In genomic region chr7:2639994-2640830, GRCh38 we compare ENCODE assay signal across 10 cellular contexts. TPM values are rescaled to one million over a fixed set of nuclear protein-coding genes. Genes with fewer than 3 reads are reported as not detected.
DNase-seq lines count a peak whose midpoint lies in the region; ATAC-seq and TF ChIP-seq lines count a peak whose summit lies in the region.
"Had no signal": no experiment of that assay in that cellular context is flagged by ENCODE, and none has a peak within 500 bp of the region (broad histone marks: within the 10 kb centered on the region; RNA-seq: fewer than 3 reads in every experiment).

No MANE protein-coding gene starts in this region.

- H3K27me3 ChIP-seq in left ventricle myocardium inferior (ENCODE audit: low read depth) (no peaks in the 10 kb centered on the region), H7 (ENCODE audit: control insufficient read depth, insufficient read depth, low read length) (no peaks in the 10 kb centered on the region)

- H3K27ac ChIP-seq in left ventricle myocardium inferior (replicated peaks), result peak overlapping the region; percentile 81
- H3K27ac ChIP-seq in coronary artery, result peak overlapping the region; percentile 61 to 94

- H3K36me3 Mint-ChIP-seq in activated naive CD4-positive, alpha-beta T cell treated with anti-CD3 and anti-CD28 coated beads for 36 hours (ENCODE audit: low read depth), result no peaks in the 10 kb centered on the region
- H3K36me3 Mint-ChIP-seq: activated naive CD4-positive, alpha-beta T cell treated with anti-CD3 and anti-CD28 coated beads, Interleukin-2, amount 50 U/mL, for 24 hours had no signal

- TF ChIP-seq CTCF in left ventricle myocardium inferior (IDR thresholded peaks at IDR 0.05; ENCODE audit: borderline replicate concordance), result no peak
- TF ChIP-seq CTCF in coronary artery (IDR thresholded peaks at IDR 0.05), result no peak
- no peak for TF ChIP-seq CTCF in mucosa of descending colon (IDR thresholded peaks at IDR 0.05)

- no peak overlapping the region for H3K4me3 ChIP-seq in left ventricle myocardium inferior
- no peak overlapping the region for H3K4me3 ChIP-seq in coronary artery
- no peak overlapping the region for H3K4me3 ChIP-seq in mucosa of descending colon
- no peak overlapping the region for H3K4me3 ChIP-seq in H7 (ENCODE audit: insufficient read depth, low read depth, low read length)

- DNase-seq in left ventricle myocardium inferior (no peak), left cardiac atrium (no peak), coronary artery (ENCODE audit: low spot score) (no peak), mucosa of descending colon (peak in 2 of 3 donors; percentile 36 to 54), NCI-H524 treated with DMSO at 0.1 percent for 48 hours (lab: John Stamatoyannopoulos, UW) (no peak), H7 (no peak), hepatic stellate cell (ENCODE audit: low spot score) (no peak)
- no peak for DNase-seq in activated naive CD4-positive, alpha-beta T cell treated with anti-CD3 and anti-CD28 coated beads for 36 hours
- DNase-seq: activated CD4-positive, CD25-positive, alpha-beta regulatory T cell had no signal

- no peaks in the 10 kb centered on the region for H3K9me3 Mint-ChIP-seq in activated naive CD4-positive, alpha-beta T cell treated with anti-CD3 and anti-CD28 coated beads for 36 hours
- H3K9me3 Mint-ChIP-seq: activated naive CD4-positive, alpha-beta T cell treated with anti-CD3 and anti-CD28 coated beads, Interleukin-2, amount 50 U/mL, for 24 hours had no signal

- ATAC-seq in left cardiac atrium, result no peak
- peak; percentile 33 for ATAC-seq in mucosa of descending colon

- intact Hi-C loops in left ventricle myocardium inferior (cut with micrococcal nuclease), result no loop called here
- intact Hi-C loops in left cardiac atrium (cut with DNase I), result no loop called here
- intact Hi-C loops in mucosa of descending colon (cut with DNase I, micrococcal nuclease), result no loop called here
- intact Hi-C loops in activated naive CD4-positive, alpha-beta T cell treated with anti-CD3 and anti-CD28 coated beads for 36 hours (cut with micrococcal nuclease), result no loop called here

- no peaks in the 10 kb centered on the region for H3K36me3 ChIP-seq in left ventricle myocardium inferior
- no peaks in the 10 kb centered on the region for H3K36me3 ChIP-seq in mucosa of descending colon (ENCODE audit: low read depth)
- H3K36me3 ChIP-seq in H7 (replicated peaks; ENCODE audit: control insufficient read depth, insufficient read depth, low read length), result peaks cover 2% of the 10 kb centered on the region

- CTCF ChIA-PET in activated naive CD4-positive, alpha-beta T cell treated with anti-CD3 and anti-CD28 coated beads for 36 hours (lab: Charles Lee), result no interaction called here

- no peaks in the 10 kb centered on the region for H3K27me3 Mint-ChIP-seq in activated naive CD4-positive, alpha-beta T cell treated with anti-CD3 and anti-CD28 coated beads for 36 hours (ENCODE audit: low read depth)
- H3K27me3 Mint-ChIP-seq: activated naive CD4-positive, alpha-beta T cell treated with anti-CD3 and anti-CD28 coated beads, Interleukin-2, amount 50 U/mL, for 24 hours had no signal

- peaks cover 94% of the 10 kb centered on the region for H3K4me1 ChIP-seq in left ventricle myocardium inferior
- H3K4me1 ChIP-seq in mucosa of descending colon (ENCODE audit: low read depth), result peaks cover 12% of the 10 kb centered on the region

- H3K4me3 Mint-ChIP-seq in activated naive CD4-positive, alpha-beta T cell treated with anti-CD3 and anti-CD28 coated beads for 36 hours, result no peak overlapping the region
- H3K4me3 Mint-ChIP-seq: activated naive CD4-positive, alpha-beta T cell treated with anti-CD3 and anti-CD28 coated beads, Interleukin-2, amount 50 U/mL, for 24 hours had no signal

- no peak overlapping the region for H3K27ac Mint-ChIP-seq in activated naive CD4-positive, alpha-beta T cell treated with anti-CD3 and anti-CD28 coated beads for 36 hours
- H3K27ac Mint-ChIP-seq: activated naive CD4-positive, alpha-beta T cell treated with anti-CD3 and anti-CD28 coated beads, Interleukin-2, amount 50 U/mL, for 24 hours had no signal

- H3K9me3 ChIP-seq in left ventricle myocardium inferior (replicated peaks), result no peaks in the 10 kb centered on the region
- no peaks in the 10 kb centered on the region for H3K9me3 ChIP-seq in mucosa of descending colon

- H3K4me1 Mint-ChIP-seq in activated naive CD4-positive, alpha-beta T cell treated with anti-CD3 and anti-CD28 coated beads for 36 hours (ENCODE audit: low read depth), result peaks cover 10% of the 10 kb centered on the region

RNA-seq across cellular contexts. Expression of gene TTYH3, which starts 8.4 kb away (rescaled TPM):
- 10.9 TPM for total RNA-seq in left ventricle myocardium inferior
- 10 to 100 TPM; 30.3 to 38.7 TPM for total RNA-seq in left cardiac atrium
- total RNA-seq in mucosa of descending colon, result 10 to 100 TPM; 23.4 to 63.7 (median 32.1) TPM
- 50.2 and 53.5 TPM in 2 replicates for total RNA-seq in H7 (2014; rRNA removed; shearing (Covaris generic))
- 10 to 100 TPM; 20.7 to 22.6 TPM for total RNA-seq in activated naive CD4-positive, alpha-beta T cell treated with anti-CD3 and anti-CD28 coated beads for 36 hours

RNA-seq across cellular contexts. Expression of gene AMZ1, which starts 47.8 kb away (rescaled TPM):
- total RNA-seq in left ventricle myocardium inferior (0.11 TPM), left cardiac atrium (under 1 TPM; 0.27 to 0.34 TPM), mucosa of descending colon (1 to 10 TPM in 1 of 3 donors, under 1 TPM in 1, not detected in 1; 0.61 to 1.3 TPM)
- 0.07 TPM in 1 of 2 replicates, not detected in the other for total RNA-seq in H7 (2014; rRNA removed; shearing (Covaris generic))
- total RNA-seq in activated naive CD4-positive, alpha-beta T cell treated with anti-CD3 and anti-CD28 coated beads for 36 hours, result under 1 TPM; 0.36 to 0.47 TPM

Comparison
In these comparisons a context has a peak if more than half of its experiments do, and no peak if none do; other contexts are left out.
1. DNase-seq: peak in mucosa of descending colon (2 of 3); none in left ventricle myocardium inferior (single experiment), left cardiac atrium (single experiment), coronary artery (single experiment), NCI-H524 treated with DMSO at 0.1 percent for 48 hours (single experiment), H7 (single experiment), activated naive CD4-positive, alpha-beta T cell treated with anti-CD3 and anti-CD28 coated beads for 36 hours (single experiment) and hepatic stellate cell (single experiment).